ENCODE assay signal across 8 cellular contexts in the genomic region with DNA sequence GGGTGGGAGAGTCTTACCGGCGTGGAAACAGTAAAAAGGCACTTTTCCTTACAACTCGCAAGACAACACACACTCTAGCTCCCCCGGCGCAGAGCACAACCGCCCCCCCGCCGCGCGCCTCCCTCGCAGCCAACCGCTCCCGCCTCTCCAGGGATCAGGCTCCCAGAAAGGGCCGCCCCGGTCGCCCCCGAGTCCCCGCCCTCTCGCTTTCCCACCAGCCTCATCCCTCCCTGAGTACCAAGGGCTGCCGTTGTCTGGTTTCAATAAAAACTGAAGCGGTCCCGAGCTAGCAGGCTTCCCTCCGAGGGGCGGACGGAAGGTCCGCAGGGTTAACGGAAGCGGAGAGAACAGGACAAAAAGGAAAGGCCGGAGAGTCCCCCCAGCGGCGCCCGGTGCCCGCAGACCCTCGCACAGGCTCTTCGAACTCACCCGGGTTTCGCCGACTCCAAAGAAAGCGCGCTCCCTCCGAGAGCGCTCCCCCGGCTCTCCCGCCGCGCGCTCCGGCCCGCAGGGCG. TPM values are rescaled to one million over a fixed set of nuclear protein-coding genes. Genes with fewer than 3 reads are reported as not detected.
DNase-seq lines count a peak whose midpoint lies in the region; TF ChIP-seq lines count a peak whose summit lies in the region.

No MANE protein-coding gene starts in this region.

- CTCF ChIA-PET in HEK293T (lab: Yijun Ruan, JAX): interaction anchor here (0.6 to 1.3 kb wide), 2 partner anchors 89 to 442 kb away, joined by 3 to 6 read pairs; no protein-coding TSS in a partner anchor

- H3K27me3 Mint-ChIP-seq in chondrocyte (ENCODE audit: low read depth): no peaks in the 10 kb centered on the region

- H3K4me3 Mint-ChIP-seq in chondrocyte (ENCODE audit: unreplicated experiment): peak overlapping the region; percentile 92

- no peak for TF ChIP-seq CTCF in GM10266 (IDR thresholded peaks at IDR 0.05; ENCODE audit: control insufficient read depth, insufficient read depth, low read depth, missing control alignments)
- TF ChIP-seq CTCF in chondrocyte (IDR thresholded peaks at IDR 0.05): peak; percentile 20

- POLR2A ChIA-PET in HEK293T (lab: Yijun Ruan, JAX): interaction anchor here (1.0 to 4.6 kb wide), 4 partner anchors 8 to 12 kb away, joined by 3 to 23 read pairs (median 4); no protein-coding TSS in a partner anchor

- H3K36me3 Mint-ChIP-seq in chondrocyte (ENCODE audit: low read depth): peaks cover 4% of the 10 kb centered on the region

- DNase-seq in GM10266 (ENCODE audit: extremely low spot score) (peak; percentile 45), HEK293T (ENCODE audit: extremely low spot score) (peak; percentile 60), NCI-H1105 (lab: John Stamatoyannopoulos, UW) (peak; percentile 75), UCSD-AML1 (lab: John Stamatoyannopoulos, UW; ENCODE audit: unreplicated experiment) (peak; percentile 64), chondrocyte (ENCODE audit: low spot score) (no peak), kidney glomerular epithelial cell (lab: John Stamatoyannopoulos, UW) (peak; percentile 43), GDM1 (lab: John Stamatoyannopoulos, UW) (no peak)
- peak; percentile 9 to 26 for DNase-seq in stimulated activated CD4-positive, alpha-beta T cell treated with anti-CD3 and anti-CD28 coated beads, Interleukin-15, amount 100 ng/mL, for 48 hours (ENCODE audit: low read depth in 2 of 2)

- peaks cover 46% of the 10 kb centered on the region for H3K4me1 Mint-ChIP-seq in chondrocyte (ENCODE audit: low read depth)

- peak overlapping the region; percentile 92 for H3K27ac Mint-ChIP-seq in chondrocyte (ENCODE audit: unreplicated experiment)

- no peaks in the 10 kb centered on the region for H3K9me3 Mint-ChIP-seq in chondrocyte (ENCODE audit: low read depth)

TF ChIP-seq in HEK293T, 16 proteins besides CTCF, POLR2A, EP300 and RAD21:
- TF ChIP-seq HDGF (IDR thresholded peaks at IDR 0.05; ENCODE audit: borderline replicate concordance): no peak
- no peak for TF ChIP-seq ELF4 (IDR thresholded peaks at IDR 0.05)
- TF ChIP-seq FOXM1 (IDR thresholded peaks at IDR 0.05; ENCODE audit: borderline replicate concordance): no peak
- no peak for TF ChIP-seq BHLHE40 (IDR thresholded peaks at IDR 0.05; ENCODE audit: borderline replicate concordance)
- no peak for TF ChIP-seq ZNF384 (IDR thresholded peaks at IDR 0.05)
- no peak for TF ChIP-seq PKNOX1 (IDR thresholded peaks at IDR 0.05)
- TF ChIP-seq FOXA1 (IDR thresholded peaks at IDR 0.05): no peak
- no peak for TF ChIP-seq CTBP1 (IDR thresholded peaks at IDR 0.05; ENCODE audit: borderline replicate concordance)
- no peak for TF ChIP-seq FOXK2 (IDR thresholded peaks at IDR 0.05)
- no peak for TF ChIP-seq SP1 (IDR thresholded peaks at IDR 0.05)
- no peak for TF ChIP-seq NFRKB (IDR thresholded peaks at IDR 0.05)
- TF ChIP-seq LEF1 (IDR thresholded peaks at IDR 0.05; ENCODE audit: borderline replicate concordance): no peak
- TF ChIP-seq SUZ12 (IDR thresholded peaks at IDR 0.05): no peak
- TF ChIP-seq L3MBTL2 (conservative IDR thresholded peaks at IDR 0.05): no peak
- TF ChIP-seq TARDBP (IDR thresholded peaks at IDR 0.05): no peak
TF ChIP-seq in HEK293T: peak in this region for 0.

RNA-seq across cellular contexts. Expression of gene ELOVL5, which starts 0.8 kb away (rescaled TPM):
- total RNA-seq in chondrocyte: 95.1 to 127 TPM (median 102 TPM) in 3 replicates

Comparison
In these comparisons a context has a peak if more than half of its experiments do, and no peak if none do; other contexts are left out.
1. DNase-seq: peak in GM10266 (single experiment), HEK293T (single experiment), NCI-H1105 (single experiment), UCSD-AML1 (single experiment), kidney glomerular epithelial cell (single experiment) and stimulated activated CD4-positive, alpha-beta T cell treated with anti-CD3 and anti-CD28 coated beads, Interleukin-15, amount 100 ng/mL, for 48 hours (2 of 2); none in chondrocyte (single experiment) and GDM1 (single experiment).